Comparison of ENCODE assay signal across 9 cellular contexts in the genomic region with DNA sequence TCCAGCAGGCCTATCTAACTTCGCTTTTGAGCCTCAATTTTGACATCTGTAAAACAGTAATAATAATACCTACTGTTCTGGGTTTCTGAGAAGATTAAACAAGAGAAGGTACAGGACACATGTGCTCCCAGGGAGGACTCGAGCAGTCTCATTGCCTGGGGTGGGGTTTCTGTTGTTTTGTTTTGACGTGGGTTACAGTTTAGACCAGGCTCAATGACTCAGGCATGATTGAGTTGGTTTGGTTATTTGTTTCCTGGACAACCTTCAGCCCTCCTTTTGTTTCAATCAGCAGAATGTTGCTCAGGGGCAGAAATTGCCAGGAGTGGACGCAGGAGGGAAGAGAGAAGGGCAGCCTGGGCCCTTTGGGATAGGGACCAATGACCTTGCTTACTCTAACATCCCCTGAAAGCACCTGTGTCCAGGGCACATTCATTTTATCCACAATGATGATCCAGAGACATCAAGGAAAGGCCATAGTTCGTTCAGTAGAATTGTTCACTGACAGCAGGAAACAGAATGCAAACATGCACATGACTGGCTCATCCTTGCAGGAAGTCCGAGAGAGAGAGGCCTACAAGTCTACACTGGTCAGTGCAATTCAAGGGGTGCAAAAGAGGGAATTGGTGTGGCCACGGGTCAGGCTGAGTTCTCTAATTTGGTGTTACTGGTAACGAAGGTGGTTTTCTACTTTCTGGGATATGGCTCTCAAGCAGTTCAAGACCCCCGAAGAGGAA.
DNase-seq lines count a peak whose midpoint lies in the region; ATAC-seq and TF ChIP-seq lines count a peak whose summit lies in the region.
"Had no signal": no experiment of that assay in that cellular context is flagged by ENCODE, and none has a peak within 500 bp of the region (broad histone marks: within the 10 kb centered on the region; RNA-seq: fewer than 3 reads in every experiment).

No MANE protein-coding gene starts in this region.

- CTCF ChIA-PET in CD4-positive, alpha-beta memory T cell (lab: Charles Lee; ENCODE audit: partially characterized antibody): interaction anchor here (1.1 to 5.1 kb wide), 3 partner anchors 9 to 256 kb away, joined by 4 to 22 read pairs (median 4); no protein-coding TSS in a partner anchor

- peak overlapping the region in 3 of 8 donors; percentile 10 to 53 (median 47) for H3K4me3 Mint-ChIP-seq in CD4-positive, alpha-beta memory T cell
- no peak overlapping the region for H3K4me3 Mint-ChIP-seq in chondrocyte (ENCODE audit: unreplicated experiment)

- peaks cover 31 to 36% of the 10 kb centered on the region in 2 donors for H3K36me3 Mint-ChIP-seq in CD4-positive, alpha-beta memory T cell
- H3K36me3 Mint-ChIP-seq in chondrocyte (ENCODE audit: low read depth): no peaks in the 10 kb centered on the region

- H3K27me3 ChIP-seq in CD4-positive, alpha-beta memory T cell (ENCODE audit: insufficient read depth, low read length): no peaks in the 10 kb centered on the region
- H3K27me3 ChIP-seq in kidney epithelial cell (ENCODE audit: control insufficient read depth, insufficient read depth, low read length): no peaks in the 10 kb centered on the region

- no peaks in the 10 kb centered on the region for H3K36me3 ChIP-seq in CD4-positive, alpha-beta memory T cell (ENCODE audit: insufficient read depth, low read length)
- no peaks in the 10 kb centered on the region for H3K36me3 ChIP-seq in kidney epithelial cell (ENCODE audit: control insufficient read depth, insufficient read depth, low read length)

- peaks cover 53 to 72% (median 64%) of the 10 kb centered on the region in 4 donors for H3K4me1 Mint-ChIP-seq in CD4-positive, alpha-beta memory T cell
- H3K4me1 Mint-ChIP-seq in chondrocyte (ENCODE audit: low read depth): peaks cover 6% of the 10 kb centered on the region

- H3K27me3 Mint-ChIP-seq in CD4-positive, alpha-beta memory T cell: no peaks in the 10 kb centered on the region
- H3K27me3 Mint-ChIP-seq in chondrocyte (ENCODE audit: low read depth): no peaks in the 10 kb centered on the region

- peaks cover 56% of the 10 kb centered on the region for H3K4me1 ChIP-seq in CD4-positive, alpha-beta memory T cell (ENCODE audit: insufficient read depth, low read length)

- ATAC-seq in HG03097 (IDR thresholded peaks at IDR 0.05; ENCODE audit: low FRiP score, unreplicated experiment): no peak

- intact Hi-C loops in CD4-positive, alpha-beta memory T cell (cut with micrococcal nuclease): no loop called here

- H3K27ac ChIP-seq in CD4-positive, alpha-beta memory T cell (ENCODE audit: low read depth, low read length): no peak overlapping the region

- no peak for DNase-seq in CD4-positive, alpha-beta memory T cell
- DNase-seq in HT1080 (ENCODE audit: low read depth): peak; percentile 92
- peak; percentile 50 for DNase-seq in amniotic stem cell (lab: John Stamatoyannopoulos, UW)
- peak; percentile 69 for DNase-seq in kidney epithelial cell (ENCODE audit: low read depth)
- no peak for DNase-seq in COR-L47 (lab: John Stamatoyannopoulos, UW)
- DNase-seq in NCI-H524 treated with DMSO at 0.1 percent for 48 hours (lab: John Stamatoyannopoulos, UW): no peak
- DNase-seq in chondrocyte (ENCODE audit: low spot score): no peak
- DNase-seq: head of caudate nucleus had no signal

- H3K4me3 ChIP-seq in CD4-positive, alpha-beta memory T cell (ENCODE audit: low read length in 2 of 2): no peak overlapping the region
- H3K4me3 ChIP-seq in kidney epithelial cell (ENCODE audit: low read depth, low read length): no peak overlapping the region

- POLR2A ChIA-PET in CD4-positive, alpha-beta memory T cell (lab: Charles Lee; ENCODE audit: partially characterized antibody): interaction anchor here (1.2 to 1.4 kb wide), 3 partner anchors 13 to 272 kb away, joined by 3 to 8 read pairs (median 5); a partner anchor contains a TSS

- TF ChIP-seq CTCF in kidney epithelial cell (IDR thresholded peaks at IDR 0.05; ENCODE audit: insufficient read depth, low read length, poor library complexity, severe bottlenecking) (no peak), chondrocyte (IDR thresholded peaks at IDR 0.05) (no peak)

- H3K27ac Mint-ChIP-seq in CD4-positive, alpha-beta memory T cell: peak overlapping the region in 6 of 7 donors; percentile 12 to 81 (median 70)
- H3K27ac Mint-ChIP-seq in chondrocyte (ENCODE audit: unreplicated experiment): no peak overlapping the region

- peaks cover 0 to 7% (median 3%) of the 10 kb centered on the region in 8 donors for H3K9me3 Mint-ChIP-seq in CD4-positive, alpha-beta memory T cell
- no peaks in the 10 kb centered on the region for H3K9me3 Mint-ChIP-seq in chondrocyte (ENCODE audit: low read depth)

- H3K9me3 ChIP-seq in CD4-positive, alpha-beta memory T cell (ENCODE audit: control insufficient read depth in 1 of 2, low read length in 2 of 2): no peaks in the 10 kb centered on the region

Comparison
In these comparisons a context has a peak if more than half of its experiments do, and no peak if none do; other contexts are left out.
1. DNase-seq: peak in HT1080 (single experiment), amniotic stem cell (single experiment) and kidney epithelial cell (single experiment); none in CD4-positive, alpha-beta memory T cell (0 of 5), COR-L47 (single experiment), NCI-H524 treated with DMSO at 0.1 percent for 48 hours (single experiment) and chondrocyte (single experiment).